In genomic region chr22:49997932-49998717, GRCh38 we compare ENCODE assay signal across 25 cellular contexts. TPM values are rescaled to one million over a fixed set of nuclear protein-coding genes. Genes with fewer than 3 reads are reported as not detected.
A peak's percentile ranks its signal among the peaks of the same experiment; 100 is the strongest.
DNase-seq lines count a peak whose midpoint lies in the region; ATAC-seq, FAIRE-seq and TF ChIP-seq lines count a peak whose summit lies in the region.
"Had no signal": no experiment of that assay in that cellular context is flagged by ENCODE, and none has a peak within 500 bp of the region (broad histone marks: within the 10 kb centered on the region; RNA-seq: fewer than 3 reads in every experiment).

No MANE protein-coding gene starts in this region.

- no peaks in the 10 kb centered on the region for H3K79me2 ChIP-seq in K562 (ENCODE audit: control insufficient read depth, insufficient read depth, low read length)
- H3K79me2 ChIP-seq: hepatocyte had no signal

- CTCF ChIA-PET in K562 (lab: Yijun Ruan, JAX; ENCODE audit: low intra/inter-chr PET ratio), result no interaction called here

- TF ChIP-seq EP300 in K562 (IDR thresholded peaks at IDR 0.05; ENCODE audit: low read length), result no peak

- peaks cover 13% of the 10 kb centered on the region for H3K4me1 Mint-ChIP-seq in activated naive CD8-positive, alpha-beta T cell (ENCODE audit: low read depth)
- peaks cover 4% of the 10 kb centered on the region for H3K4me1 Mint-ChIP-seq in activated naive CD8-positive, alpha-beta T cell treated with anti-CD3 and anti-CD28 coated beads for 36 hours

- intact Hi-C loops in K562 (cut with micrococcal nuclease), result no loop called here
- intact Hi-C loops in thyroid gland (cut with DNase I), result no loop called here

- no peak overlapping the region for H2AFZ ChIP-seq in K562 (ENCODE audit: low read depth, low read length)
- H2AFZ ChIP-seq: hepatocyte had no signal

- H3K9me3 ChIP-seq in K562 (replicated peaks; ENCODE audit: control insufficient read depth, insufficient read depth, low read depth, low read length) (no peaks in the 10 kb centered on the region), thyroid gland (no peaks in the 10 kb centered on the region)
- H3K9me3 ChIP-seq: colonic mucosa, right lobe of liver, SJSA1 had no signal

- no peak overlapping the region for H3K27ac Mint-ChIP-seq in activated naive CD8-positive, alpha-beta T cell
- H3K27ac Mint-ChIP-seq in activated naive CD8-positive, alpha-beta T cell treated with anti-CD3 and anti-CD28 coated beads for 36 hours, result no peak overlapping the region
- H3K27ac Mint-ChIP-seq: activated naive CD4-positive, alpha-beta T cell treated with anti-CD3 and anti-CD28 coated beads, Interleukin-2, amount 10 ng/mL, durations not matched to agents 7 days and 5 days; HFFc6 had no signal

- 76% methylated on average over 6 of the region's 21 CpGs for WGBS in K562 (ENCODE audit: insufficient coverage, low coverage, missing lambda C conversion rate)
- WGBS in thyroid gland, 2 donors, result 71 to 97% methylated on average over 6 to 19 of the region's 21 CpGs

- no peak overlapping the region for H3K9ac ChIP-seq in K562 (ENCODE audit: insufficient read depth in 1 of 2, low read depth in 2 of 2, low read length in 2 of 2)

- H3K27me3 ChIP-seq in K562 (ENCODE audit: control insufficient read depth in 2 of 2, insufficient read depth in 2 of 2, low read length in 2 of 2) (no peaks in the 10 kb centered on the region), thyroid gland (peaks cover 4% of the 10 kb centered on the region)
- H3K27me3 ChIP-seq: right lobe of liver, SJSA1 had no signal

- H3K27me3 Mint-ChIP-seq in activated naive CD8-positive, alpha-beta T cell, result peaks cover 3% of the 10 kb centered on the region
- peaks cover 10% of the 10 kb centered on the region for H3K27me3 Mint-ChIP-seq in activated naive CD8-positive, alpha-beta T cell treated with anti-CD3 and anti-CD28 coated beads for 36 hours

- peak overlapping the region; percentile 25 for H3K4me3 Mint-ChIP-seq in activated naive CD8-positive, alpha-beta T cell
- no peak overlapping the region for H3K4me3 Mint-ChIP-seq in activated naive CD8-positive, alpha-beta T cell treated with anti-CD3 and anti-CD28 coated beads for 36 hours
- H3K4me3 Mint-ChIP-seq: activated naive CD4-positive, alpha-beta T cell treated with anti-CD3 and anti-CD28 coated beads, Interleukin-2, amount 10 ng/mL, durations not matched to agents 7 days and 5 days; HFFc6 had no signal

- H4K20me1 ChIP-seq in K562 (replicated peaks; ENCODE audit: control insufficient read depth, insufficient read depth, low read length), result no peaks in the 10 kb centered on the region

- H3K9me1 ChIP-seq in K562 (ENCODE audit: control insufficient read depth, insufficient read depth, low read length), result no peaks in the 10 kb centered on the region

- TF ChIP-seq RAD21 in K562 (CRISPR knock-in tag; conservative IDR thresholded peaks at IDR 0.05 in 1 of 2, IDR thresholded peaks at IDR 0.05 in 1 of 2), result no peak

- H3K4me3 ChIP-seq in K562 (no peak overlapping the region), thyroid gland (replicated peaks in 1 of 3) (no peak overlapping the region)
- H3K4me3 ChIP-seq: colonic mucosa, hepatocyte, right lobe of liver, SJSA1 had no signal

- TF ChIP-seq POLR2A in K562 (conservative IDR thresholded peaks at IDR 0.05) (no peak), thyroid gland (IDR thresholded peaks at IDR 0.05) (no peak)

- H3K9me3 Mint-ChIP-seq in activated naive CD8-positive, alpha-beta T cell (ENCODE audit: low read depth), result no peaks in the 10 kb centered on the region
- no peaks in the 10 kb centered on the region for H3K9me3 Mint-ChIP-seq in activated naive CD8-positive, alpha-beta T cell treated with anti-CD3 and anti-CD28 coated beads for 36 hours
- H3K9me3 Mint-ChIP-seq: CD8-positive, alpha-beta memory T cell; HFFc6 had no signal

- BruUV-seq in K562 (replicated peaks; lab: Mats Ljungman, UMichigan), result no TSS peak

- DNase-seq in activated naive CD8-positive, alpha-beta T cell treated with anti-CD3 and anti-CD28 coated beads for 36 hours, result no peak
- DNase-seq in K562 (ENCODE audit: extremely low read depth in 1 of 4, low spot score in 3 of 4) (no peak), mesenteric fat pad (ENCODE audit: low spot score) (peak; percentile 88), thyroid gland (peak; percentile 33 to 40), NCI-H1048 (lab: John Stamatoyannopoulos, UW) (no peak), RKO (ENCODE audit: low spot score) (no peak)
- DNase-seq: activated CD4-positive, alpha-beta T cell treated with anti-CD3 and anti-CD28 coated beads for 1 hour; activated naive CD4-positive, alpha-beta T cell treated with anti-CD3 and anti-CD28 coated beads, Interleukin-2, amount 10 ng/mL, durations not matched to agents 7 days and 5 days; CD8-positive, alpha-beta memory T cell; DND-41; HFFc6; mesendoderm; NCI-H1417 treated with DMSO at 0.1 percent for 48 hours; nucleus accumbens; stimulated activated naive CD4-positive, alpha-beta T cell treated with Interleukin-2 at 50 U/mL for 16 hours had no signal

- H3K4me2 ChIP-seq in K562 (ENCODE audit: insufficient read depth, low read length), result no peak overlapping the region

- H3K36me3 ChIP-seq in K562 (ENCODE audit: control insufficient read depth, insufficient read depth, low read length), result no peaks in the 10 kb centered on the region
- no peaks in the 10 kb centered on the region for H3K36me3 ChIP-seq in thyroid gland
- H3K36me3 ChIP-seq: colonic mucosa, right lobe of liver, SJSA1 had no signal

- TF ChIP-seq CTCF in K562 (IDR thresholded peaks at IDR 0.05 in 2 of 3, conservative IDR thresholded peaks at IDR 0.05 in 1 of 3; ENCODE audit: insufficient read depth in 2 of 3, low read depth in 1 of 3, low read length in 3 of 3) (no peak), thyroid gland (IDR thresholded peaks at IDR 0.05) (no peak)

- ATAC-seq in K562 (no peak), GM21619 (IDR thresholded peaks at IDR 0.05; ENCODE audit: unreplicated experiment) (no peak)

- POLR2A ChIA-PET in K562 (lab: Yijun Ruan, JAX), result interaction anchor here (0.6 kb wide), 1 partner anchor 53 kb away, joined by 3 read pairs; no protein-coding TSS in a partner anchor

- FAIRE-seq in K562 (lab: Jason Lieb, UNC), result no peak
- FAIRE-seq: endothelial cell of umbilical vein, GM19239 had no signal

- H3K4me1 ChIP-seq in K562 (replicated peaks in 1 of 2; ENCODE audit: control insufficient read depth in 2 of 2, insufficient read depth in 2 of 2, low read length in 2 of 2) (peaks cover 0 to 82% of the 10 kb centered on the region in 2 experiments; a peak in 3 of 5 replicates), thyroid gland (peaks cover 0 to 10% of the 10 kb centered on the region in 2 donors)
- H3K4me1 ChIP-seq: right lobe of liver, SJSA1 had no signal

- in situ Hi-C loops in K562 (cut with MboI), result no loop called here

- H3K36me3 Mint-ChIP-seq in activated naive CD8-positive, alpha-beta T cell, result no peaks in the 10 kb centered on the region
- H3K36me3 Mint-ChIP-seq in activated naive CD8-positive, alpha-beta T cell treated with anti-CD3 and anti-CD28 coated beads for 36 hours, result no peaks in the 10 kb centered on the region
- H3K36me3 Mint-ChIP-seq: activated naive CD4-positive, alpha-beta T cell treated with anti-CD3 and anti-CD28 coated beads, Interleukin-2, amount 10 ng/mL, durations not matched to agents 7 days and 5 days; CD8-positive, alpha-beta memory T cell had no signal

- H3K27ac ChIP-seq in K562 (ENCODE audit: extremely low read depth, low read depth, low read length) (no peak overlapping the region), thyroid gland (no peak overlapping the region)
- H3K27ac ChIP-seq: hepatocyte, right lobe of liver, SJSA1 had no signal

RNA-seq across cellular contexts. Expression of gene IL17REL, which starts 14.4 kb away (rescaled TPM):
- not detected for total RNA-seq in activated naive CD8-positive, alpha-beta T cell treated with anti-CD3 and anti-CD28 coated beads for 36 hours
- 0.30 and 1.3 TPM in 2 replicates for total RNA-seq in K562 (2011; cell fraction: chromatin; rRNA removed; ENCODE audit: low replicate concordance)
- total RNA-seq in K562 (2011; cell fraction: nucleolus; rRNA removed), result 0.53 and 0.83 TPM in 2 replicates
- total RNA-seq in K562 (2011; cell fraction: nucleoplasm; rRNA removed), result 0.66 and 0.76 TPM in 2 replicates
- total RNA-seq in K562 (2014; rRNA removed) (0.05 and 0.29 TPM in 2 replicates), K562 (2014; rRNA removed; fragmentation: Illumina TruSeq; extraction: Trizol) (not detected in 2 replicates), K562 (2015; rRNA removed; fragmentation: Illumina TruSeq; extraction: Trizol) (0.11 and 0.15 TPM in 2 replicates), K562 (2021) (0.22 and 0.42 TPM in 2 replicates), mesenteric fat pad (not detected), thyroid gland (not detected)
- polyA plus RNA-seq in K562 (2011; rRNA removed) (0.05 and 0.06 TPM in 2 replicates), K562 (2014; fragmentation: Illumina TruSeq; extraction: Trizol) (0.08 TPM in 1 of 2 replicates, not detected in the other), K562 (2014; fragmentation: Nextera tagmentation; extraction: Ambion mirVana) (not detected), K562 (2014; rRNA removed) (0.08 and 0.11 TPM in 2 replicates)
- 0.03 and 0.16 TPM in 2 replicates for polyA plus RNA-seq in K562 (2011; cell fraction: cytosol; rRNA removed)
- polyA plus RNA-seq in K562 (2011; cell fraction: nucleus; rRNA removed), result 0.25 and 0.57 TPM in 2 replicates
- polyA plus RNA-seq in K562 (2012), result 0.17 and 0.18 TPM in 2 replicates
- polyA minus RNA-seq in K562 (2011; rRNA and poly(A)+ RNA removed), result not detected in 2 replicates
- polyA minus RNA-seq in K562 (2011; cell fraction: cytosol; rRNA and poly(A)+ RNA removed), result not detected in 2 replicates
- polyA minus RNA-seq in K562 (2011; cell fraction: nucleus; rRNA and poly(A)+ RNA removed), result 0.54 and 0.56 TPM in 2 replicates
- total RNA-seq: hepatocyte, HFFc6, kidney epithelial cell, right lobe of liver, SJSA1, urinary bladder had no signal
- polyA plus RNA-seq: CD8-positive, alpha-beta memory T cell; hepatocyte had no signal

RNA-seq across cellular contexts. Expression of gene PIM3, which starts 37.6 kb away (rescaled TPM):
- total RNA-seq in activated naive CD8-positive, alpha-beta T cell treated with anti-CD3 and anti-CD28 coated beads for 36 hours, result 100 to 1,000 TPM; 134 to 137 TPM
- 8.4 and 19.1 TPM in 2 replicates for total RNA-seq in K562 (2011; cell fraction: chromatin; rRNA removed; ENCODE audit: low replicate concordance)
- total RNA-seq in K562 (2011; cell fraction: nucleolus; rRNA removed), result 31.2 and 35.0 TPM in 2 replicates
- total RNA-seq in K562 (2011; cell fraction: nucleoplasm; rRNA removed), result 9.8 and 13.2 TPM in 2 replicates
- total RNA-seq in K562 (2014; rRNA removed) (37.0 and 41.1 TPM in 2 replicates), K562 (2014; rRNA removed; fragmentation: Illumina TruSeq; extraction: Trizol) (4.2 and 4.3 TPM in 2 replicates), K562 (2015; rRNA removed; fragmentation: Illumina TruSeq; extraction: Trizol) (11.9 and 13.8 TPM in 2 replicates), K562 (2021) (40.5 and 41.3 TPM in 2 replicates), mesenteric fat pad (124 TPM), thyroid gland (100 to 1,000 TPM in 1 of 4 donors, 10 to 100 TPM in 3; 45.4 to 108 (median 73.2) TPM)
- polyA plus RNA-seq in K562 (2011; rRNA removed) (5.3 and 8.0 TPM in 2 replicates), K562 (2014; fragmentation: Illumina TruSeq; extraction: Trizol) (4.4 and 11.4 TPM in 2 replicates), K562 (2014; fragmentation: Nextera tagmentation; extraction: Ambion mirVana) (under 1 TPM; 0.24 to 0.57 TPM), K562 (2014; rRNA removed) (34.1 and 35.4 TPM in 2 replicates)
- 13.4 and 28.9 TPM in 2 replicates for polyA plus RNA-seq in K562 (2011; cell fraction: cytosol; rRNA removed)
- 36.6 and 49.9 TPM in 2 replicates for polyA plus RNA-seq in K562 (2011; cell fraction: nucleus; rRNA removed)
- 18.0 and 35.9 TPM in 2 replicates for polyA plus RNA-seq in K562 (2012)
- polyA minus RNA-seq in K562 (2011; rRNA and poly(A)+ RNA removed), result 0.99 and 1.4 TPM in 2 replicates
- polyA minus RNA-seq in K562 (2011; cell fraction: cytosol; rRNA and poly(A)+ RNA removed), result 7.1 and 7.7 TPM in 2 replicates
- polyA minus RNA-seq in K562 (2011; cell fraction: nucleus; rRNA and poly(A)+ RNA removed), result 10.2 and 10.6 TPM in 2 replicates

RNA-seq across cellular contexts. Expression of gene TTLL8, which starts 60.0 kb away (rescaled TPM):
- not detected for total RNA-seq in activated naive CD8-positive, alpha-beta T cell treated with anti-CD3 and anti-CD28 coated beads for 36 hours
- total RNA-seq in K562 (2011; cell fraction: chromatin; rRNA removed; ENCODE audit: low replicate concordance), result not detected in 2 replicates
- total RNA-seq in K562 (2011; cell fraction: nucleolus; rRNA removed), result not detected in 2 replicates
- total RNA-seq in K562 (2011; cell fraction: nucleoplasm; rRNA removed), result not detected in 2 replicates
- not detected in 2 replicates for total RNA-seq in K562 (2014; rRNA removed)
- not detected in 2 replicates for total RNA-seq in K562 (2014; rRNA removed; fragmentation: Illumina TruSeq; extraction: Trizol)
- not detected in 2 replicates for total RNA-seq in K562 (2015; rRNA removed; fragmentation: Illumina TruSeq; extraction: Trizol)
- not detected in 2 replicates for total RNA-seq in K562 (2021)
- polyA plus RNA-seq in K562 (2011; rRNA removed), result not detected in 2 replicates
- not detected in 2 replicates for polyA plus RNA-seq in K562 (2011; cell fraction: cytosol; rRNA removed)
- polyA plus RNA-seq in K562 (2011; cell fraction: nucleus; rRNA removed), result not detected in 2 replicates
- polyA plus RNA-seq in K562 (2012), result not detected in 2 replicates
- polyA plus RNA-seq in K562 (2014; fragmentation: Illumina TruSeq; extraction: Trizol), result not detected in 2 replicates
- polyA plus RNA-seq in K562 (2014; fragmentation: Nextera tagmentation; extraction: Ambion mirVana), result not detected
- polyA plus RNA-seq in K562 (2014; rRNA removed), result not detected in 2 replicates
- polyA minus RNA-seq in K562 (2011; rRNA and poly(A)+ RNA removed), result not detected in 2 replicates
- polyA minus RNA-seq in K562 (2011; cell fraction: cytosol; rRNA and poly(A)+ RNA removed), result not detected in 2 replicates
- not detected in 2 replicates for polyA minus RNA-seq in K562 (2011; cell fraction: nucleus; rRNA and poly(A)+ RNA removed)
- not detected for total RNA-seq in mesenteric fat pad
- total RNA-seq in thyroid gland, result not detected
- total RNA-seq: CD8-positive, alpha-beta memory T cell; colonic mucosa; endothelial cell of umbilical vein; hepatocyte; HFFc6; kidney epithelial cell; right lobe of liver; SJSA1; urinary bladder had no signal
- polyA plus RNA-seq: CD8-positive, alpha-beta memory T cell; endothelial cell of umbilical vein; hepatocyte; urinary bladder had no signal

Comparison
In these comparisons a context has a peak if more than half of its experiments do, and no peak if none do; other contexts are left out.
1. DNase-seq: peak in mesenteric fat pad (single experiment) and thyroid gland (2 of 2); none in activated naive CD8-positive, alpha-beta T cell treated with anti-CD3 and anti-CD28 coated beads for 36 hours (single experiment), K562 (0 of 4), NCI-H1048 (single experiment) and RKO (single experiment).